ENCODE assay signal across 1 cellular context in genomic region chr20:51631953-51632352, GRCh38.
TF ChIP-seq lines count a peak whose summit lies in the region.

No MANE protein-coding gene starts in this region.

TF ChIP-seq in K562, 482 proteins besides CTCF, POLR2A, EP300 and RAD21:
- TF ChIP-seq, protein P1, sequence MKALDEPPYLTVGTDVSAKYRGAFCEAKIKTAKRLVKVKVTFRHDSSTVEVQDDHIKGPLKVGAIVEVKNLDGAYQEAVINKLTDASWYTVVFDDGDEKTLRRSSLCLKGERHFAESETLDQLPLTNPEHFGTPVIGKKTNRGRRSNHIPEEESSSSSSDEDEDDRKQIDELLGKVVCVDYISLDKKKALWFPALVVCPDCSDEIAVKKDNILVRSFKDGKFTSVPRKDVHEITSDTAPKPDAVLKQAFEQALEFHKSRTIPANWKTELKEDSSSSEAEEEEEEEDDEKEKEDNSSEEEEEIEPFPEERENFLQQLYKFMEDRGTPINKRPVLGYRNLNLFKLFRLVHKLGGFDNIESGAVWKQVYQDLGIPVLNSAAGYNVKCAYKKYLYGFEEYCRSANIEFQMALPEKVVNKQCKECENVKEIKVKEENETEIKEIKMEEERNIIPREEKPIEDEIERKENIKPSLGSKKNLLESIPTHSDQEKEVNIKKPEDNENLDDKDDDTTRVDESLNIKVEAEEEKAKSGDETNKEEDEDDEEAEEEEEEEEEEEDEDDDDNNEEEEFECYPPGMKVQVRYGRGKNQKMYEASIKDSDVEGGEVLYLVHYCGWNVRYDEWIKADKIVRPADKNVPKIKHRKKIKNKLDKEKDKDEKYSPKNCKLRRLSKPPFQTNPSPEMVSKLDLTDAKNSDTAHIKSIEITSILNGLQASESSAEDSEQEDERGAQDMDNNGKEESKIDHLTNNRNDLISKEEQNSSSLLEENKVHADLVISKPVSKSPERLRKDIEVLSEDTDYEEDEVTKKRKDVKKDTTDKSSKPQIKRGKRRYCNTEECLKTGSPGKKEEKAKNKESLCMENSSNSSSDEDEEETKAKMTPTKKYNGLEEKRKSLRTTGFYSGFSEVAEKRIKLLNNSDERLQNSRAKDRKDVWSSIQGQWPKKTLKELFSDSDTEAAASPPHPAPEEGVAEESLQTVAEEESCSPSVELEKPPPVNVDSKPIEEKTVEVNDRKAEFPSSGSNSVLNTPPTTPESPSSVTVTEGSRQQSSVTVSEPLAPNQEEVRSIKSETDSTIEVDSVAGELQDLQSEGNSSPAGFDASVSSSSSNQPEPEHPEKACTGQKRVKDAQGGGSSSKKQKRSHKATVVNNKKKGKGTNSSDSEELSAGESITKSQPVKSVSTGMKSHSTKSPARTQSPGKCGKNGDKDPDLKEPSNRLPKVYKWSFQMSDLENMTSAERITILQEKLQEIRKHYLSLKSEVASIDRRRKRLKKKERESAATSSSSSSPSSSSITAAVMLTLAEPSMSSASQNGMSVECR (CRISPR knock-in tag; IDR thresholded peaks at IDR 0.05): no peak
- peak; percentile 87 for TF ChIP-seq ZNF121 (CRISPR knock-in tag; conservative IDR thresholded peaks at IDR 0.05)
